ENCODE assay signal across 18 cellular contexts in the genomic region with DNA sequence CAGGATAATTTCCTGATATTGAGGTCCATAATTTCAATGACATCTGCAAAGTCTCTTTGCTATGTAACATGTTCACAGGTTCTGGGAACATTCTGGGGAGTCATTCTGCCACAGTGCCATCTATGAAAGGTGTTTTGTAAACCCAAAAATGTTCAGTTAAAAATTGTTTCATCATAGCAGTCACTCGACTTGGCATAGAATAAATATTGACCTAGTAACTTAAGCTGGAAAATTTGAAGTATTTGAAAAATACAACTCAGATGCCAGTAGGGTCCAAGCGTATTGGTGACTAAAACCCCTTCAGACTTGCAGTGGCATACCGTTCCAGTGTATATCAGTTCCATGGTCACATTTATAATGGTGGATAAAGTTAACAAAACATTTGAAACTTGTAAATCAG.
"Had no signal": no experiment of that assay in that cellular context is flagged by ENCODE, and none has a peak within 500 bp of the region (broad histone marks: within the 10 kb centered on the region; RNA-seq: fewer than 3 reads in every experiment).

No MANE protein-coding gene starts in this region.

- H3K9me3 ChIP-seq: transverse colon had no signal

- DNase-seq: activated CD4-positive, alpha-beta T cell treated with anti-CD3 and anti-CD28 coated beads, Interleukin-2, amount 10 ng/mL, durations not matched to agents 7 days and 5 days; activated CD4-positive, CD25-positive, alpha-beta regulatory T cell; activated CD8-positive, alpha-beta memory T cell treated with anti-CD3 and anti-CD28 coated beads, Interleukin-2, amount 50 U/mL, for 48 hours; activated gamma-delta T cell; activated T-cell treated with anti-CD3 and anti-CD28 coated beads, Interleukin-2, amount 50 U/mL, for 72 hours; amniotic stem cell; effector memory CD8-positive, alpha-beta T cell; heart left ventricle; immature natural killer cell; naive thymus-derived CD4-positive, alpha-beta T cell; posterior cingulate gyrus; retina; stimulated activated CD4-positive, alpha-beta T cell treated with anti-CD3 and anti-CD28 coated beads, Interleukin-2, amount 100 ng/mL, for 48 hours; stimulated activated naive B cell treated with anti-CD40 and anti-IgM and Interleukin-4, amounts not matched to agents 10 μg/mL and 1 μg/mL and 100 μg/mL, for 72 hours; SW 1271; transverse colon had no signal

- H3K27ac ChIP-seq: epithelial cell of prostate, heart left ventricle, transverse colon had no signal

- H3K27me3 ChIP-seq: heart left ventricle, transverse colon had no signal

- H3K4me3 ChIP-seq: heart left ventricle, transverse colon had no signal

- ATAC-seq: activated naive CD4-positive, alpha-beta T cell treated with anti-CD3 and anti-CD28 coated beads, Interleukin-2, amount 50 U/mL, for 72 hours; activated T-cell treated with anti-CD3 and anti-CD28 coated beads, Interleukin-2, amount 50 U/mL, for 72 hours; effector memory CD8-positive, alpha-beta T cell; heart left ventricle; naive thymus-derived CD4-positive, alpha-beta T cell; stimulated activated naive B cell treated with anti-CD40 and anti-IgM and Interleukin-4, amounts not matched to agents 10 μg/mL and 1 μg/mL and 100 μg/mL, for 72 hours had no signal
